In genomic region chr6:168713839-168714238, GRCh38 we compare ENCODE assay signal across 10 cellular contexts.
DNase-seq lines count a peak whose midpoint lies in the region; ATAC-seq and TF ChIP-seq lines count a peak whose summit lies in the region.
"Had no signal": no experiment of that assay in that cellular context is flagged by ENCODE, and none has a peak within 500 bp of the region (broad histone marks: within the 10 kb centered on the region; RNA-seq: fewer than 3 reads in every experiment).

No MANE protein-coding gene starts in this region.

- H3K4me3 Mint-ChIP-seq in progenitor cell of endocrine pancreas (ENCODE audit: low read depth), result no peak overlapping the region
- no peak overlapping the region for H3K4me3 Mint-ChIP-seq in activated T-cell treated with anti-CD3 and anti-CD28 coated beads, Interleukin-2, amount 50 U/mL, for 72 hours
- H3K4me3 Mint-ChIP-seq: brain, naive B cell had no signal

- no peak overlapping the region for H3K4me3 ChIP-seq in MG63

- ATAC-seq in activated T-cell treated with anti-CD3 and anti-CD28 coated beads, Interleukin-2, amount 50 U/mL, for 72 hours (replicated peaks in 1 of 2), result no peak

- H3K9me3 ChIP-seq in MG63, result no peaks in the 10 kb centered on the region

- no peak overlapping the region for H3K27ac Mint-ChIP-seq in progenitor cell of endocrine pancreas
- no peak overlapping the region for H3K27ac Mint-ChIP-seq in activated T-cell treated with anti-CD3 and anti-CD28 coated beads, Interleukin-2, amount 50 U/mL, for 72 hours
- H3K27ac Mint-ChIP-seq: brain, naive B cell had no signal

- DNase-seq in NCI-H2029 (lab: John Stamatoyannopoulos, UW) (peak; percentile 9), NCI-H2029 treated with DMSO at 0.1 percent for 48 hours (lab: John Stamatoyannopoulos, UW) (no peak), MG63 (peak; percentile 62), erythroblast (lab: John Stamatoyannopoulos, UW) (peak; percentile 9 to 10), progenitor cell of endocrine pancreas (ENCODE audit: low spot score, unreplicated experiment) (no peak), C1 segment of cervical spinal cord (lab: John Stamatoyannopoulos, UW) (no peak), NCI-H2196 (lab: John Stamatoyannopoulos, UW; ENCODE audit: unreplicated experiment) (no peak)
- no peak for DNase-seq in activated T-cell treated with anti-CD3 and anti-CD28 coated beads, Interleukin-2, amount 50 U/mL, for 72 hours
- DNase-seq: naive B cell had no signal

- TF ChIP-seq POLR2A in erythroblast (IDR thresholded peaks at IDR 0.05; ENCODE audit: low read length), result no peak

- peak; percentile 59 for TF ChIP-seq CTCF in progenitor cell of endocrine pancreas (IDR thresholded peaks at IDR 0.05; ENCODE audit: unreplicated experiment)

- peaks cover 3% of the 10 kb centered on the region for H3K9me3 Mint-ChIP-seq in progenitor cell of endocrine pancreas (ENCODE audit: low read depth)
- no peaks in the 10 kb centered on the region for H3K9me3 Mint-ChIP-seq in activated T-cell treated with anti-CD3 and anti-CD28 coated beads, Interleukin-2, amount 50 U/mL, for 72 hours

- no peaks in the 10 kb centered on the region for H3K36me3 ChIP-seq in MG63

- no peaks in the 10 kb centered on the region; the same call in 1 of the 2 replicates for H3K27me3 ChIP-seq in MG63

- no peaks in the 10 kb centered on the region for H3K4me1 Mint-ChIP-seq in progenitor cell of endocrine pancreas (ENCODE audit: low read depth)
- no peaks in the 10 kb centered on the region for H3K4me1 Mint-ChIP-seq in activated T-cell treated with anti-CD3 and anti-CD28 coated beads, Interleukin-2, amount 50 U/mL, for 72 hours (ENCODE audit: low read depth)
- H3K4me1 Mint-ChIP-seq: brain, naive B cell had no signal

- H3K36me3 Mint-ChIP-seq in progenitor cell of endocrine pancreas (ENCODE audit: insufficient read depth), result no peaks in the 10 kb centered on the region
- H3K36me3 Mint-ChIP-seq in activated T-cell treated with anti-CD3 and anti-CD28 coated beads, Interleukin-2, amount 50 U/mL, for 72 hours (ENCODE audit: insufficient read depth in 2 of 2), result peaks cover 0 to 1% of the 10 kb centered on the region in 2 donors
- H3K36me3 Mint-ChIP-seq: brain, naive B cell had no signal

- peaks cover 6% of the 10 kb centered on the region for H3K27me3 Mint-ChIP-seq in progenitor cell of endocrine pancreas
- H3K27me3 Mint-ChIP-seq in activated T-cell treated with anti-CD3 and anti-CD28 coated beads, Interleukin-2, amount 50 U/mL, for 72 hours (ENCODE audit: low read depth), result no peaks in the 10 kb centered on the region
- H3K27me3 Mint-ChIP-seq: naive B cell had no signal

Comparison
In these comparisons a context has a peak if more than half of its experiments do, and no peak if none do; other contexts are left out.
1. DNase-seq: peak in NCI-H2029 (single experiment), MG63 (single experiment) and erythroblast (2 of 2); none in NCI-H2029 treated with DMSO at 0.1 percent for 48 hours (single experiment), progenitor cell of endocrine pancreas (single experiment), activated T-cell treated with anti-CD3 and anti-CD28 coated beads, Interleukin-2, amount 50 U/mL, for 72 hours (0 of 2), C1 segment of cervical spinal cord (0 of 14) and NCI-H2196 (single experiment).